Comparison of ENCODE assay signal across 27 cellular contexts in genomic region chr16:53625221-53625620, GRCh38.
"Had no signal": no experiment of that assay in that cellular context is flagged by ENCODE, and none has a peak within 500 bp of the region (broad histone marks: within the 10 kb centered on the region; RNA-seq: fewer than 3 reads in every experiment).

No MANE protein-coding gene starts in this region.

- H3K27ac Mint-ChIP-seq: naive B cell; naive thymus-derived CD8-positive, alpha-beta T cell; natural killer cell treated with Interleukin-12 subunit alpha and Interleukin-12 subunit beta and Interleukin-15 and Interleukin-18, amount 100 ng/mL, for 72 hours; nephron progenitor cell; progenitor cell of endocrine pancreas; stimulated activated effector memory CD8-positive, alpha-beta T cell treated with anti-CD3 and anti-CD28 coated beads, Interleukin-12 subunit alpha, Interleukin-12 subunit beta, amount 100 ng/mL, for 72 hours; stimulated activated naive CD8-positive, alpha-beta T cell treated with anti-CD3 and anti-CD28 coated beads, Interleukin-15, Interleukin-2, amounts not matched to agents 100 ng/mL and 50 ng/mL, for 24 hours; type B pancreatic cell had no signal

- H3K4me1 Mint-ChIP-seq: naive B cell; naive thymus-derived CD8-positive, alpha-beta T cell; nephron progenitor cell; neural crest cell; stimulated activated effector memory CD8-positive, alpha-beta T cell treated with anti-CD3 and anti-CD28 coated beads, Interleukin-12 subunit alpha, Interleukin-12 subunit beta, amount 100 ng/mL, for 72 hours had no signal

- DNase-seq: naive B cell; naive thymus-derived CD8-positive, alpha-beta T cell; nephron progenitor cell; nucleus accumbens; psoas muscle; right cardiac atrium; right lobe of liver; sigmoid colon; small intestine; stimulated activated CD4-positive, alpha-beta T cell treated with anti-CD3 and anti-CD28 coated beads, Interleukin-15, amount 100 ng/mL, for 24 hours; stimulated activated CD4-positive, alpha-beta T cell treated with anti-CD3 and anti-CD28 coated beads, Interleukin-2, amount 100 ng/mL, for 24 hours; stimulated activated CD4-positive, alpha-beta T cell treated with anti-CD3 and anti-CD28 coated beads, Interleukin-2, amount 100 ng/mL, for 48 hours; stimulated activated CD4-positive, alpha-beta T cell treated with anti-CD3 and anti-CD28 coated beads, Interleukin-4, amount 100 ng/mL, for 24 hours; stimulated activated naive CD4-positive, alpha-beta T cell; substantia nigra; testis; tibial artery; transverse colon; upper lobe of right lung; uterus had no signal

- H3K9me3 Mint-ChIP-seq: naive thymus-derived CD8-positive, alpha-beta T cell; natural killer cell treated with Interleukin-12 subunit alpha and Interleukin-12 subunit beta and Interleukin-15 and Interleukin-18, amount 100 ng/mL, for 72 hours; neural crest cell; stimulated activated effector memory CD8-positive, alpha-beta T cell treated with anti-CD3 and anti-CD28 coated beads, Interleukin-12 subunit alpha, Interleukin-12 subunit beta, amount 100 ng/mL, for 72 hours; stimulated activated naive CD8-positive, alpha-beta T cell treated with anti-CD3 and anti-CD28 coated beads, Interleukin-15, Interleukin-2, amounts not matched to agents 100 ng/mL and 50 ng/mL, for 24 hours; type B pancreatic cell had no signal

- H3K36me3 Mint-ChIP-seq: naive B cell; natural killer cell treated with Interleukin-12 subunit alpha and Interleukin-12 subunit beta and Interleukin-15 and Interleukin-18, amount 100 ng/mL, for 72 hours; stimulated activated effector memory CD8-positive, alpha-beta T cell treated with anti-CD3 and anti-CD28 coated beads, Interleukin-12 subunit alpha, Interleukin-12 subunit beta, amount 100 ng/mL, for 72 hours had no signal

- H3K27me3 Mint-ChIP-seq: naive B cell; naive thymus-derived CD8-positive, alpha-beta T cell; natural killer cell treated with Interleukin-12 subunit alpha and Interleukin-12 subunit beta and Interleukin-15 and Interleukin-18, amount 100 ng/mL, for 72 hours; progenitor cell of endocrine pancreas; stimulated activated naive CD8-positive, alpha-beta T cell treated with anti-CD3 and anti-CD28 coated beads, Interleukin-15, Interleukin-2, amounts not matched to agents 100 ng/mL and 50 ng/mL, for 24 hours; type B pancreatic cell had no signal

- ATAC-seq: naive thymus-derived CD8-positive, alpha-beta T cell; natural killer cell treated with Interleukin-12 subunit alpha and Interleukin-12 subunit beta and Interleukin-15 and Interleukin-18, amount 100 ng/mL, for 72 hours; pancreas; psoas muscle; right cardiac atrium; right lobe of liver; stimulated activated effector memory CD8-positive, alpha-beta T cell treated with anti-CD3 and anti-CD28 coated beads, Interleukin-12 subunit alpha, Interleukin-12 subunit beta, amount 100 ng/mL, for 72 hours; upper lobe of right lung had no signal

- H3K4me3 Mint-ChIP-seq: naive B cell; naive thymus-derived CD8-positive, alpha-beta T cell; natural killer cell treated with Interleukin-12 subunit alpha and Interleukin-12 subunit beta and Interleukin-15 and Interleukin-18, amount 100 ng/mL, for 72 hours; nephron progenitor cell; neural crest cell; stimulated activated effector memory CD8-positive, alpha-beta T cell treated with anti-CD3 and anti-CD28 coated beads, Interleukin-12 subunit alpha, Interleukin-12 subunit beta, amount 100 ng/mL, for 72 hours; stimulated activated naive CD8-positive, alpha-beta T cell treated with anti-CD3 and anti-CD28 coated beads, Interleukin-15, Interleukin-2, amounts not matched to agents 100 ng/mL and 50 ng/mL, for 24 hours; type B pancreatic cell had no signal
